In the genomic region with DNA sequence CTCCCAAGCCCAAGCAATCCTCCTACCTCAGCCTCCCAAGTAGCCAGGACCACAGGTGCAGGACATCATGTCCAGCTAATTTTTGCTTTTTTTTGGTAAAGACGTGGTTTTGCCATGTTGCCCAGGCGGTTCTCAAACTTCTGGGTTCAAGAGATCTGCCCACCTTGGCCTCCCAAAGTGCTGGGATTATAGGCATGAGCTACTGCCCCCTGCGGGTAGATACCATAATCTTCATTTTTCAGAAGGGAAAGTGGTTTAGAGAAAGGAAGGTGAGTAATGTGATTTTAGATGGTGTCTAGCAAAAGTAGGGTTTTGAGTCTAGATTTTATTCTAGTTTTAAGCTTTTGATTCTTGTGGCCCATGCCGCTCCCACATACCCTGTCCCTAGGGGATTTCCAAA, we compare ENCODE assay signal across 1 cellular context.
TF ChIP-seq lines count a peak whose summit lies in the region.

No MANE protein-coding gene starts in this region.

TF ChIP-seq in GM23338, 12 proteins besides CTCF, POLR2A, EP300 and RAD21 (continued from another document):
- TF ChIP-seq, protein P1, sequence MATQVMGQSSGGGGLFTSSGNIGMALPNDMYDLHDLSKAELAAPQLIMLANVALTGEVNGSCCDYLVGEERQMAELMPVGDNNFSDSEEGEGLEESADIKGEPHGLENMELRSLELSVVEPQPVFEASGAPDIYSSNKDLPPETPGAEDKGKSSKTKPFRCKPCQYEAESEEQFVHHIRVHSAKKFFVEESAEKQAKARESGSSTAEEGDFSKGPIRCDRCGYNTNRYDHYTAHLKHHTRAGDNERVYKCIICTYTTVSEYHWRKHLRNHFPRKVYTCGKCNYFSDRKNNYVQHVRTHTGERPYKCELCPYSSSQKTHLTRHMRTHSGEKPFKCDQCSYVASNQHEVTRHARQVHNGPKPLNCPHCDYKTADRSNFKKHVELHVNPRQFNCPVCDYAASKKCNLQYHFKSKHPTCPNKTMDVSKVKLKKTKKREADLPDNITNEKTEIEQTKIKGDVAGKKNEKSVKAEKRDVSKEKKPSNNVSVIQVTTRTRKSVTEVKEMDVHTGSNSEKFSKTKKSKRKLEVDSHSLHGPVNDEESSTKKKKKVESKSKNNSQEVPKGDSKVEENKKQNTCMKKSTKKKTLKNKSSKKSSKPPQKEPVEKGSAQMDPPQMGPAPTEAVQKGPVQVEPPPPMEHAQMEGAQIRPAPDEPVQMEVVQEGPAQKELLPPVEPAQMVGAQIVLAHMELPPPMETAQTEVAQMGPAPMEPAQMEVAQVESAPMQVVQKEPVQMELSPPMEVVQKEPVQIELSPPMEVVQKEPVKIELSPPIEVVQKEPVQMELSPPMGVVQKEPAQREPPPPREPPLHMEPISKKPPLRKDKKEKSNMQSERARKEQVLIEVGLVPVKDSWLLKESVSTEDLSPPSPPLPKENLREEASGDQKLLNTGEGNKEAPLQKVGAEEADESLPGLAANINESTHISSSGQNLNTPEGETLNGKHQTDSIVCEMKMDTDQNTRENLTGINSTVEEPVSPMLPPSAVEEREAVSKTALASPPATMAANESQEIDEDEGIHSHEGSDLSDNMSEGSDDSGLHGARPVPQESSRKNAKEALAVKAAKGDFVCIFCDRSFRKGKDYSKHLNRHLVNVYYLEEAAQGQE (IDR thresholded peaks at IDR 0.05; ENCODE audit: unreplicated experiment), result no peak
